23 cellular contexts compared by ENCODE assay signal in genomic region chrX:129642641-129643040, GRCh38. TPM values are rescaled to one million over a fixed set of nuclear protein-coding genes. Genes with fewer than 3 reads are reported as not detected.
DNase-seq lines count a peak whose midpoint lies in the region; TF ChIP-seq lines count a peak whose summit lies in the region.
"Had no signal": no experiment of that assay in that cellular context is flagged by ENCODE, and none has a peak within 500 bp of the region (broad histone marks: within the 10 kb centered on the region; RNA-seq: fewer than 3 reads in every experiment).

No MANE protein-coding gene starts in this region.

- TF ChIP-seq CTCF in fibroblast of the aortic adventitia (IDR thresholded peaks at IDR 0.05; ENCODE audit: insufficient read depth, low read length) = no peak

- H3K4me3 ChIP-seq in fibroblast of the aortic adventitia (ENCODE audit: low read depth, low read length) = no peak overlapping the region
- H3K4me3 ChIP-seq: dorsolateral prefrontal cortex, SK-N-MC, vagina had no signal

- DNase-seq in CD1c-positive myeloid dendritic cell (ENCODE audit: extremely low spot score) (peak; percentile 38), OCI-M1 (lab: John Stamatoyannopoulos, UW) (peak; percentile 73), amniotic epithelial cell (ENCODE audit: low read depth) (peak; percentile 74), fibroblast of the aortic adventitia (ENCODE audit: low read depth) (peak; percentile 61), cerebellum (ENCODE audit: low spot score) (no peak), mesenteric fat pad (ENCODE audit: low spot score) (no peak), NOMO-1 (lab: John Stamatoyannopoulos, UW; ENCODE audit: unreplicated experiment in 2 of 2) (no peak), NCI-H446 treated with DMSO at 0.1 percent for 48 hours (lab: John Stamatoyannopoulos, UW) (no peak)
- DNase-seq: activated CD8-positive, alpha-beta T cell treated with anti-CD3 and anti-CD28 coated beads for 36 hours; activated naive CD4-positive, alpha-beta T cell; amygdala; caudate nucleus; CD4-positive, CD25-positive, alpha-beta regulatory T cell; dorsolateral prefrontal cortex; KG1; kidney; NCI-H1092 treated with DMSO at 0.1 percent for 48 hours; NCI-H2081 treated with DMSO at 0.1 percent for 48 hours; NK-92 treated with Interleukin-12 subunit alpha and Interleukin-12 subunit beta, amount 100 ng/mL, for 24 hours; small intestine; stimulated activated CD4-positive, alpha-beta T cell treated with anti-CD3 and anti-CD28 coated beads, Interleukin-2, amount 100 ng/mL, for 24 hours had no signal

RNA-seq across cellular contexts. Expression of gene APLN, which starts 12.1 kb away (rescaled TPM):
- total RNA-seq in fibroblast of the aortic adventitia (ENCODE audit: low replicate concordance) (0.54 and 3.8 TPM in 2 replicates), cerebellum (2.0 TPM), mesenteric fat pad (5.6 TPM)
- total RNA-seq: CD4-positive, CD25-positive, alpha-beta regulatory T cell; vagina had no signal

Comparison
In these comparisons a context has a peak if more than half of its experiments do, and no peak if none do; other contexts are left out.
1. DNase-seq: peak in CD1c-positive myeloid dendritic cell (single experiment), OCI-M1 (single experiment), amniotic epithelial cell (single experiment) and fibroblast of the aortic adventitia (single experiment); none in cerebellum (single experiment), mesenteric fat pad (single experiment), NOMO-1 (0 of 2) and NCI-H446 treated with DMSO at 0.1 percent for 48 hours (single experiment).